Comparison of ENCODE assay signal across 10 cellular contexts in the genomic region with DNA sequence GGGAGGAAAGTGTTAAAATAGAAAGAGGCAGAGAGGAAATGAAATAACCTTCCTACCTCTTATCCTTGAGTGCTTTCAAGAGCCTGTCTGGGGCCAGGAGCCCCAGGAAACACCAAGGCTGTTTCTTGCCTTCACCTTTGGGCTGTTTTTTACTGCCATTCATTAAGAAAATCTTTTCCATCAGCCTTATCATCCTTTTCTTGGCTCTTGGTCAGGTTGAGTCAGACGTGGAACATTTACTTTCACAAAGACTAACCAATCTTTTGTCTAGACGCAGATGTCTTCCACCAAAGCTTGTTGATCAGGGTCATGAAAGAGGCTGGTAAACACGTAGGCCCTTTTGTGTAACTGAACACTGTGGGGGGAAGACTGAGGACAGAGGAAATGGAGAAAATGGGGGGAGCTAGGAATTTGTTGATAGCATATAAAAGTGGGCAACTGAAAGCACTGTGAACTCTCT.
DNase-seq lines count a peak whose midpoint lies in the region; ATAC-seq and TF ChIP-seq lines count a peak whose summit lies in the region.
"Had no signal": no experiment of that assay in that cellular context is flagged by ENCODE, and none has a peak within 500 bp of the region (broad histone marks: within the 10 kb centered on the region; RNA-seq: fewer than 3 reads in every experiment).

No MANE protein-coding gene starts in this region.

- intact Hi-C loops in MCF 10A (cut with micrococcal nuclease), result no loop called here
- intact Hi-C loops in breast epithelium (cut with DNase I; ENCODE audit: low total_unique reads), result no loop called here
- intact Hi-C loops in stomach (cut with DNase I; ENCODE audit: low total_unique reads), result no loop called here
- intact Hi-C loops in lower leg skin (cut with DNase I; ENCODE audit: low total_unique reads), result no loop called here

- no peaks in the 10 kb centered on the region for H3K4me1 ChIP-seq in breast epithelium
- H3K4me1 ChIP-seq in stomach, result peaks cover 20 to 68% (median 35%) of the 10 kb centered on the region in 4 donors

- H3K27ac ChIP-seq in breast epithelium (no peak overlapping the region), stomach (peak overlapping the region in 3 of 5 donors; percentile 16 to 43 (median 28))

- TF ChIP-seq POLR2A in breast epithelium (IDR thresholded peaks at IDR 0.05) (no peak), stomach (IDR thresholded peaks at IDR 0.05) (no peak), lower leg skin (IDR thresholded peaks at IDR 0.05) (no peak)

- H3K36me3 ChIP-seq in breast epithelium (no peaks in the 10 kb centered on the region), stomach (no peaks in the 10 kb centered on the region)

- H3K27ac Mint-ChIP-seq in MCF 10A (ENCODE audit: low read depth, unreplicated experiment), result no peak overlapping the region

- H3K27me3 Mint-ChIP-seq in MCF 10A (ENCODE audit: insufficient read depth, unreplicated experiment), result no peaks in the 10 kb centered on the region

- H3K27me3 ChIP-seq in breast epithelium (no peaks in the 10 kb centered on the region), stomach (no peaks in the 10 kb centered on the region)

- peaks cover 8% of the 10 kb centered on the region for H3K4me1 Mint-ChIP-seq in MCF 10A (ENCODE audit: insufficient read depth, unreplicated experiment)

- POLR2A ChIA-PET in MCF 10A (lab: Yijun Ruan, JAX), result interaction anchor here (0.6 to 1.3 kb wide), 3 partner anchors 15 to 678 kb away, joined by 3 read pairs; no protein-coding TSS in a partner anchor

- H3K9me3 Mint-ChIP-seq in MCF 10A (ENCODE audit: unreplicated experiment), result no peaks in the 10 kb centered on the region

- TF ChIP-seq EP300 in stomach (IDR thresholded peaks at IDR 0.05), result no peak

- TF ChIP-seq CTCF in MCF 10A (IDR thresholded peaks at IDR 0.05; ENCODE audit: unreplicated experiment) (no peak), breast epithelium (IDR thresholded peaks at IDR 0.05) (no peak), epithelial cell of esophagus (IDR thresholded peaks at IDR 0.05; ENCODE audit: insufficient read depth, low read depth, low read length, missing control alignments) (no peak), stomach (IDR thresholded peaks at IDR 0.05) (no peak), lower leg skin (IDR thresholded peaks at IDR 0.05) (no peak)

- H3K4me3 ChIP-seq in breast epithelium, result no peak overlapping the region
- H3K4me3 ChIP-seq in epithelial cell of esophagus (ENCODE audit: low read length), result no peak overlapping the region
- no peak overlapping the region for H3K4me3 ChIP-seq in stomach
- no peak overlapping the region for H3K4me3 ChIP-seq in lower leg skin (ENCODE audit: low read depth, poor library complexity, severe bottlenecking)

- ATAC-seq in GM21717 (IDR thresholded peaks at IDR 0.05; ENCODE audit: unreplicated experiment) (no peak), GM21381 (IDR thresholded peaks at IDR 0.05; ENCODE audit: unreplicated experiment) (no peak)

- DNase-seq in MCF 10A (ENCODE audit: unreplicated experiment) (peak; percentile 43), breast epithelium (ENCODE audit: low spot score in 2 of 2) (no peak), HS-27A (ENCODE audit: low read depth) (peak; percentile 40), epithelial cell of esophagus (ENCODE audit: low read depth) (peak; percentile 67), stomach (peak; percentile 31), lower leg skin (ENCODE audit: low spot score in 2 of 2) (no peak)
- DNase-seq: OCI-M1; stimulated activated CD8-positive, alpha-beta memory T cell treated with anti-CD3 and anti-CD28 coated beads, Interleukin-4, amount 100 ng/mL, for 48 hours had no signal

- H3K4me3 Mint-ChIP-seq in MCF 10A (ENCODE audit: unreplicated experiment), result no peak overlapping the region

- H3K9me3 ChIP-seq in breast epithelium, result no peaks in the 10 kb centered on the region
- no peaks in the 10 kb centered on the region for H3K9me3 ChIP-seq in stomach

- BruUV-seq in MCF 10A (replicated peaks; lab: Mats Ljungman, UMichigan), result no TSS peak

- 7 to 32% (median 11%) methylated on average over 3 of the region's 3 CpGs for WGBS in stomach, 5 donors
- WGBS in lower leg skin, 2 donors, result 30 to 44% methylated on average over 3 of the region's 3 CpGs

- H3K36me3 Mint-ChIP-seq in MCF 10A (ENCODE audit: insufficient read depth, unreplicated experiment), result no peaks in the 10 kb centered on the region

- CTCF ChIA-PET in MCF 10A (lab: Yijun Ruan, JAX), result interaction anchor here (0.6 to 1.4 kb wide), 4 partner anchors 9 to 845 kb away, joined by 4 to 7 read pairs (median 4); no protein-coding TSS in a partner anchor

Comparison
In these comparisons a context has a peak if more than half of its experiments do, and no peak if none do; other contexts are left out.
1. DNase-seq: peak in MCF 10A (single experiment), HS-27A (single experiment), epithelial cell of esophagus (single experiment) and stomach (single experiment); none in breast epithelium (0 of 2) and lower leg skin (0 of 2).
2. H3K27ac ChIP-seq: peak in stomach (3 of 5); none in breast epithelium (0 of 2).